In the genomic region with DNA sequence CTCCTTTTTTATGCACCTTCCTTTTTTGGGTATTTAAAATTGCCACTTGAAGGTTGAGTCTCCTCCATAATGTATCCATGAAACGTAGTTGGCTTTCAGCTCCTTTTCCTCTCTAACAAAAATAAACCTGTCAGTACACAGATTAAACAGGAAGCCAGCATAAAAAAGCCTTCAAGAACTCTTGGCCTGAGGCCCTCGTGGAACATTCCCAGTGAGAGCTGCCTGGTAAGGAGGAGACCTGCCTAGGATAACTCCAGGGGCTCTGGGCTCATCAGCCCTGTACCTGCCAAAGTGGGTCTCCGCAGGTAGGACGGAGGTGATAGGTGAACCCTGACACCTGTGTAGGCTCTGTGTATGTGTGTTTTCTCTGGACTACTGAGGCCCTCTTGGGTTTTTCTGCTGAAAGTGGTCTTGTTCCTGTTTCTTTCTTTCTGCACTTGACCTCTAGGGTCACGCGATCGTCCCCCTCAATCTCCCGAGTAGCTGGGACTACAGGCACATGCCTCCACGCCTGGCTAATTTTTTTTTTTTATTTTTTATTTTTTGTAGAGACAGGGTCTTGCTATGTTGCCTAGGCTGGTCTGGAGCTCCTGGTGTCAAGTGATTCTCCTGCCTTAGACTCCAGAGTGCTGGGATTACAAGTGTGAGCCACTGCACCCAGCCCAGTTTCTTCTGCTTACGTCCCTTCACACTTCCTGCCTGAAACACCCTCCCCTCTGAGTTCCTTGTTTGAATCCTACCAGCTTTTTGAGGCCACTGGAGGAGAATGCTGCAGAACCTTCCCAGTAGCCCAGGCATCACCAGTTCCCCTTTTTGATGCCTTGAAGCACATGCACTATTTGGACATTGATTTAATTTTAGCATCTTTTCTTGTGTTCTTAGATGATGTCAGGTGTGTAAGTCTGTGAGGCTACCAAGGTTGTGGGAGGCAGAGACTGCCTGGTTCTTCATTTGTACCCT, we compare ENCODE assay signal across 8 cellular contexts. TPM values are rescaled to one million over a fixed set of nuclear protein-coding genes. Genes with fewer than 3 reads are reported as not detected.
DNase-seq lines count a peak whose midpoint lies in the region; ATAC-seq and TF ChIP-seq lines count a peak whose summit lies in the region.

No MANE protein-coding gene starts in this region.

- no peaks in the 10 kb centered on the region for H3K27me3 ChIP-seq in BLaER1 treated with 17β-estradiol and CSF1 and Interleukin-3, amounts not matched to agents 10 nM and 100 nM
- no peaks in the 10 kb centered on the region for H3K27me3 ChIP-seq in ascending aorta
- H3K27me3 ChIP-seq in mucosa of rectum (ENCODE audit: control insufficient read depth in 2 of 2, insufficient read depth in 2 of 2, low read length in 2 of 2) = no peaks in the 10 kb centered on the region
- no peaks in the 10 kb centered on the region for H3K27me3 ChIP-seq in HAP-1 (ENCODE audit: low read depth)

- TF ChIP-seq CTCF in ascending aorta (IDR thresholded peaks at IDR 0.05) = no peak

- peaks cover 73 to 100% (median 94%) of the 10 kb centered on the region in 10 experiments for H3K4me1 ChIP-seq in BLaER1 treated with 17β-estradiol and CSF1 and Interleukin-3, amounts not matched to agents 10 nM and 100 nM
- H3K4me1 ChIP-seq in ascending aorta = peaks cover 16 to 41% of the 10 kb centered on the region in 2 donors
- peaks cover 19 to 31% of the 10 kb centered on the region in 2 donors for H3K4me1 ChIP-seq in mucosa of rectum (ENCODE audit: control insufficient read depth in 2 of 2, insufficient read depth in 2 of 2, low read length in 2 of 2)
- no peaks in the 10 kb centered on the region for H3K4me1 ChIP-seq in HAP-1

- no peaks in the 10 kb centered on the region for H3K9me3 ChIP-seq in BLaER1 treated with 17β-estradiol and CSF1 and Interleukin-3, amounts not matched to agents 10 nM and 100 nM (replicated peaks in 1 of 11)
- H3K9me3 ChIP-seq in ascending aorta (no peaks in the 10 kb centered on the region), mucosa of rectum (ENCODE audit: control insufficient read depth in 2 of 2, low read length in 2 of 2) (no peaks in the 10 kb centered on the region), HAP-1 (no peaks in the 10 kb centered on the region)

- ATAC-seq in GM21576 (IDR thresholded peaks at IDR 0.05; ENCODE audit: unreplicated experiment) (no peak), HG02588 (IDR thresholded peaks at IDR 0.05; ENCODE audit: unreplicated experiment) (no peak)

- peak; percentile 91 for DNase-seq in KBM-7
- DNase-seq in ascending aorta (ENCODE audit: low spot score in 2 of 2) = no peak
- no peak for DNase-seq in NCI-H2107 treated with DMSO at 0.1 percent for 48 hours (lab: John Stamatoyannopoulos, UW; ENCODE audit: unreplicated experiment)
- no peak for DNase-seq in HAP-1 (ENCODE audit: low spot score in 2 of 2)

- peaks cover 25 to 94% (median 42%) of the 10 kb centered on the region in 11 experiments; a peak in 21 of 22 replicates for H4K20me1 ChIP-seq in BLaER1 treated with 17β-estradiol and CSF1 and Interleukin-3, amounts not matched to agents 10 nM and 100 nM

- peak overlapping the region; percentile 34 to 98 (median 79) for H3K9ac ChIP-seq in BLaER1 treated with 17β-estradiol and CSF1 and Interleukin-3, amounts not matched to agents 10 nM and 100 nM
- peak overlapping the region in 1 of 2 donors; percentile 52 for H3K9ac ChIP-seq in mucosa of rectum (ENCODE audit: low read depth in 1 of 2, low read length in 2 of 2)

- peak overlapping the region in 7 of 10 experiments; percentile 2 to 62 (median 22); a peak in 9 of 20 replicates for H3K4me3 ChIP-seq in BLaER1 treated with 17β-estradiol and CSF1 and Interleukin-3, amounts not matched to agents 10 nM and 100 nM
- no peak overlapping the region for H3K4me3 ChIP-seq in ascending aorta
- H3K4me3 ChIP-seq in mucosa of rectum (ENCODE audit: low read length in 2 of 2) = no peak overlapping the region
- H3K4me3 ChIP-seq in HAP-1 = no peak overlapping the region

- intact Hi-C loops in ascending aorta (cut with DNase I) = no loop called here

- peaks cover 29 to 53% (median 39%) of the 10 kb centered on the region in 11 experiments for H3K36me3 ChIP-seq in BLaER1 treated with 17β-estradiol and CSF1 and Interleukin-3, amounts not matched to agents 10 nM and 100 nM
- H3K36me3 ChIP-seq in ascending aorta = peaks cover 0 to 5% of the 10 kb centered on the region in 2 donors
- peaks cover 1 to 3% of the 10 kb centered on the region in 2 donors for H3K36me3 ChIP-seq in mucosa of rectum (ENCODE audit: control insufficient read depth in 2 of 2, insufficient read depth in 2 of 2, low read length in 2 of 2)
- peaks cover 8% of the 10 kb centered on the region for H3K36me3 ChIP-seq in HAP-1 (replicated peaks)

- peak overlapping the region; percentile 56 to 98 (median 91) for H3K27ac ChIP-seq in BLaER1 treated with 17β-estradiol and CSF1 and Interleukin-3, amounts not matched to agents 10 nM and 100 nM
- peak overlapping the region; percentile 55 to 66 for H3K27ac ChIP-seq in ascending aorta
- H3K27ac ChIP-seq in mucosa of rectum (ENCODE audit: low read depth in 2 of 2, low read length in 2 of 2) = peak overlapping the region; percentile 48 to 61

- H3K4me2 ChIP-seq in BLaER1 treated with 17β-estradiol and CSF1 and Interleukin-3, amounts not matched to agents 10 nM and 100 nM = peak overlapping the region; percentile 88 to 99 (median 95)

- in situ Hi-C loops in KBM-7 (cut with MboI; ENCODE audit: low pct_unique_long_range_greater_than_20kb, low sequenced_read_pairs) (no loop called here), HAP-1 (cut with MboI; ENCODE audit: low sequenced_read_pairs) (no loop called here)

RNA-seq across cellular contexts. Expression of a gene that starts 9.8 kb away (rescaled TPM):
- 41.8 TPM for total RNA-seq in ascending aorta

RNA-seq across cellular contexts. Expression of a gene that starts 28.4 kb away (rescaled TPM):
- total RNA-seq in ascending aorta = 620 TPM

Comparison
In these comparisons a context has a peak if more than half of its experiments do, and no peak if none do; other contexts are left out.
1. H3K4me3 ChIP-seq: peak in BLaER1 treated with 17β-estradiol and CSF1 and Interleukin-3, amounts not matched to agents 10 nM and 100 nM (7 of 10); none in ascending aorta (0 of 2), mucosa of rectum (0 of 2) and HAP-1 (single experiment).
2. Peak in every context shown above with its lines, with median percentiles within 50 percentile points of each other: H3K27ac ChIP-seq.